13 cellular contexts compared by ENCODE assay signal in genomic region chr13:52903320-52903719, GRCh38. TPM values are rescaled to one million over a fixed set of nuclear protein-coding genes. Genes with fewer than 3 reads are reported as not detected.
DNase-seq lines count a peak whose midpoint lies in the region; ATAC-seq, FAIRE-seq and TF ChIP-seq lines count a peak whose summit lies in the region.
"Had no signal": no experiment of that assay in that cellular context is flagged by ENCODE, and none has a peak within 500 bp of the region (broad histone marks: within the 10 kb centered on the region; RNA-seq: fewer than 3 reads in every experiment).

No MANE protein-coding gene starts in this region.

- FAIRE-seq in HTR-8/SVneo (lab: Jason Lieb, UNC), result no peak

- DNase-seq in NCI-H69 (lab: John Stamatoyannopoulos, UW) (peak; percentile 42), cerebellum (ENCODE audit: low spot score) (no peak), HTR-8/SVneo (ENCODE audit: insufficient read length, low spot score) (no peak), NCI-H1048 (lab: John Stamatoyannopoulos, UW) (no peak), epidermal melanocyte (ENCODE audit: insufficient read length, low spot score) (no peak)
- DNase-seq: activated CD4-positive, alpha-beta T cell treated with anti-CD3 and anti-CD28 coated beads, Interleukin-2, amount 10 ng/mL, durations not matched to agents 24 days and 14 days; BE2C; NCI-H2081 treated with DMSO at 0.1 percent for 48 hours had no signal

- ATAC-seq in GM18505 (IDR thresholded peaks at IDR 0.05; ENCODE audit: unreplicated experiment), result peak; percentile 98
- ATAC-seq in GM19467 (IDR thresholded peaks at IDR 0.05; ENCODE audit: unreplicated experiment), result peak; percentile 98
- ATAC-seq in HG02973 (IDR thresholded peaks at IDR 0.05; ENCODE audit: unreplicated experiment), result peak; percentile 96
- ATAC-seq: Right ventricle myocardium inferior had no signal

- TF ChIP-seq POLR2A in GM18505 (IDR thresholded peaks at IDR 0.05; ENCODE audit: borderline replicate concordance, extremely low read depth, insufficient read depth, insufficient read length), result no peak

RNA-seq across cellular contexts. Expression of gene PCDH8, which starts 54.9 kb away (rescaled TPM):
- 42.9 TPM for total RNA-seq in cerebellum
- total RNA-seq: activated CD4-positive, alpha-beta T cell treated with anti-CD3 and anti-CD28 coated beads, Interleukin-2, amount 10 ng/mL, durations not matched to agents 24 days and 14 days; glomerular endothelial cell had no signal
